Comparison of ENCODE assay signal across 9 cellular contexts in genomic region chr9:105114956-105115728, GRCh38.
DNase-seq lines count a peak whose midpoint lies in the region; ATAC-seq and TF ChIP-seq lines count a peak whose summit lies in the region.
"Had no signal": no experiment of that assay in that cellular context is flagged by ENCODE, and none has a peak within 500 bp of the region (broad histone marks: within the 10 kb centered on the region; RNA-seq: fewer than 3 reads in every experiment).

No MANE protein-coding gene starts in this region.

- H3K9me3 Mint-ChIP-seq in Calu3 (ENCODE audit: low read depth, unreplicated experiment) = no peaks in the 10 kb centered on the region

- H3K4me1 Mint-ChIP-seq in Calu3 (ENCODE audit: low read depth, unreplicated experiment) = no peaks in the 10 kb centered on the region

- ATAC-seq in DND-41 (ENCODE audit: insufficient read depth, low read depth) (peak; percentile 75), GM21360 (IDR thresholded peaks at IDR 0.05; ENCODE audit: unreplicated experiment) (peak; percentile 50), lower lobe of right lung (peak; percentile 72 to 89)
- ATAC-seq: body of pancreas had no signal

- DNase-seq in DND-41 (peak; percentile 48), HUDEP-2 (lab: John Stamatoyannopoulos, UW; ENCODE audit: unreplicated experiment in 76 of 76) (peak in 63 of 76 experiments; percentile 1 to 82 (median 41)), lower lobe of right lung (peak; percentile 72), SK-N-DZ (ENCODE audit: low spot score) (no peak), Calu3 (no peak), NCI-H1930 (lab: John Stamatoyannopoulos, UW) (no peak)
- DNase-seq in activated CD8-positive, alpha-beta memory T cell treated with anti-CD3 and anti-CD28 coated beads, Interleukin-2, amount 50 U/mL, for 48 hours = peak; percentile 58

- intact Hi-C loops in lower lobe of right lung (cut with DNase I) (no loop called here), Calu3 (cut with micrococcal nuclease; ENCODE audit: unreplicated experiment) (no loop called here)

- no peak overlapping the region for H3K4me3 Mint-ChIP-seq in Calu3 (ENCODE audit: low read depth, unreplicated experiment)

- H3K36me3 ChIP-seq in DND-41 (ENCODE audit: insufficient read depth, low read length) (no peaks in the 10 kb centered on the region), lower lobe of right lung (no peaks in the 10 kb centered on the region)

- H3K36me3 Mint-ChIP-seq in Calu3 (ENCODE audit: insufficient read depth, unreplicated experiment) = no peaks in the 10 kb centered on the region

- peak overlapping the region; percentile 41; the same call in 1 of the 2 replicates for H3K27ac ChIP-seq in DND-41 (ENCODE audit: low read length)
- no peak overlapping the region for H3K27ac ChIP-seq in lower lobe of right lung
- H3K27ac ChIP-seq: body of pancreas had no signal

- H3K4me1 ChIP-seq in DND-41 (ENCODE audit: insufficient read depth, low read length) (peaks cover 26% of the 10 kb centered on the region), lower lobe of right lung (peaks cover 16% of the 10 kb centered on the region)
- H3K4me1 ChIP-seq: body of pancreas had no signal

- no peak overlapping the region for H2AFZ ChIP-seq in DND-41 (ENCODE audit: low read depth, low read length)

- H3K27me3 Mint-ChIP-seq in Calu3 (ENCODE audit: unreplicated experiment) = no peaks in the 10 kb centered on the region

- no TSS peak for BruUV-seq in Calu3 (replicated peaks; lab: Mats Ljungman, UMichigan)

- no peak overlapping the region for H3K27ac Mint-ChIP-seq in Calu3 (ENCODE audit: unreplicated experiment)

- H3K9ac ChIP-seq in DND-41 (ENCODE audit: low read depth, low read length) = no peak overlapping the region

- H3K27me3 ChIP-seq in DND-41 (ENCODE audit: insufficient read depth, low read length, poor library complexity) (peaks cover 3% of the 10 kb centered on the region), lower lobe of right lung (ENCODE audit: low read depth) (no peaks in the 10 kb centered on the region)
- H3K27me3 ChIP-seq: body of pancreas had no signal

- no peaks in the 10 kb centered on the region for H3K79me2 ChIP-seq in DND-41 (ENCODE audit: insufficient read depth, low read length)

- H3K4me3 ChIP-seq in DND-41 (ENCODE audit: low read depth in 1 of 2, low read length in 2 of 2) (no peak overlapping the region), lower lobe of right lung (no peak overlapping the region)
- H3K4me3 ChIP-seq: body of pancreas had no signal

- H4K20me1 ChIP-seq in DND-41 (ENCODE audit: insufficient read depth, low read length) = 0 out of 2 replicates have a peak, but pooled peaks cover 4% of the 10 kb centered on the region

- no peak overlapping the region for H3K4me2 ChIP-seq in DND-41 (ENCODE audit: insufficient read depth, low read length)

- CTCF ChIA-PET in Calu3 (lab: Charles Lee) = no interaction called here

- H3K9me3 ChIP-seq in DND-41 (ENCODE audit: insufficient read depth, low read length, severe bottlenecking) (no peaks in the 10 kb centered on the region), lower lobe of right lung (no peaks in the 10 kb centered on the region)
- H3K9me3 ChIP-seq: body of pancreas had no signal

- no peak for TF ChIP-seq CTCF in DND-41 (IDR thresholded peaks at IDR 0.05; ENCODE audit: borderline replicate concordance, extremely low read depth, low read length, poor library complexity, severe bottlenecking)
- TF ChIP-seq CTCF in lower lobe of right lung (IDR thresholded peaks at IDR 0.05) = no peak
- no peak for TF ChIP-seq CTCF in Calu3 (IDR thresholded peaks at IDR 0.05; ENCODE audit: unreplicated experiment)

Comparison
In these comparisons a context has a peak if more than half of its experiments do, and no peak if none do; other contexts are left out.
1. DNase-seq: peak in DND-41 (single experiment), HUDEP-2 (63 of 76), activated CD8-positive, alpha-beta memory T cell treated with anti-CD3 and anti-CD28 coated beads, Interleukin-2, amount 50 U/mL, for 48 hours (single experiment) and lower lobe of right lung (single experiment); none in SK-N-DZ (single experiment), Calu3 (single experiment) and NCI-H1930 (0 of 2).
2. Peak in every context shown above with its lines, with median percentiles within 50 percentile points of each other: ATAC-seq.